ENCODE assay signal across 2 cellular contexts in the genomic region with DNA sequence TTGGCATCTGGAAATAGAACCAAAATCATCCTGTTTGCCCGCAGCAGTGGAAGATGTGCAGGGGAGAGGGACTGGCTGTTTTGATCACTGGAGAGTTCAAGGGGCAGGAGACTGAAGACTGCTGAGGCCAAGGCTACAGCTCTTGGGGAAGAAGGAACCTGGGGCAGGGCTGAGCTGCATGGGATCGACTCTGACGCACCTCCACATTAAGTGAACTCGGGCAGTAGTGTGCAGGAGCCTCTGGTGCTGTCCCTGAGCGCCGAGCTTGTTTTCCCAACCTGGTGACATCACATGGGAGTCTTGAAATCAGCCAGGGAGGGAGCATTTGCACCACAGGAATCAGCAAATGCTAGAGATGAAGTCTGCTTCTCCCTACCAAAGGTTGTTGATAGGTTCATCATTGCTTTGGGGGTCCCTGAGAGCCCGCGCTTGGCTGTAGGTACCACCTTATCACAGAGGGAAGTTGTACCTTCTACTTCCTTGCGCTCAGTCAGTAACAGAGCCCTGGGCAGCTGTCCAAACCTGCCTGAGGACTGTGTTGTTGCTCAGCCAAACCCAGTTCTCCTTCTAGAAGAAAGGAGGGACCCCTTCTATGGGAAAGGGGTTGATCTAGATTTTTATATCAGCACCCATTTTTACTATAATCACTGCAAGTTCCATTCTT.
TF ChIP-seq lines count a peak whose summit lies in the region.

No MANE protein-coding gene starts in this region.

TF ChIP-seq in IMR-90, 13 proteins besides CTCF, POLR2A, EP300 and RAD21:
- TF ChIP-seq MXI1 (IDR thresholded peaks at IDR 0.05; ENCODE audit: borderline replicate concordance, low read depth, low read length) (no peak), SMC3 (IDR thresholded peaks at IDR 0.05; ENCODE audit: low read depth, low read length) (no peak), RFX5 (IDR thresholded peaks at IDR 0.05; ENCODE audit: low read depth, low read length) (no peak), FOS (IDR thresholded peaks at IDR 0.05; ENCODE audit: low read depth, low read length) (no peak), CHD1 (IDR thresholded peaks at IDR 0.05; ENCODE audit: low read depth, low read length) (no peak), CEBPB (IDR thresholded peaks at IDR 0.05; ENCODE audit: low read depth, low read length) (no peak), MAFK (IDR thresholded peaks at IDR 0.05; ENCODE audit: low read depth, low read length) (no peak)
- TF ChIP-seq, protein P1, sequence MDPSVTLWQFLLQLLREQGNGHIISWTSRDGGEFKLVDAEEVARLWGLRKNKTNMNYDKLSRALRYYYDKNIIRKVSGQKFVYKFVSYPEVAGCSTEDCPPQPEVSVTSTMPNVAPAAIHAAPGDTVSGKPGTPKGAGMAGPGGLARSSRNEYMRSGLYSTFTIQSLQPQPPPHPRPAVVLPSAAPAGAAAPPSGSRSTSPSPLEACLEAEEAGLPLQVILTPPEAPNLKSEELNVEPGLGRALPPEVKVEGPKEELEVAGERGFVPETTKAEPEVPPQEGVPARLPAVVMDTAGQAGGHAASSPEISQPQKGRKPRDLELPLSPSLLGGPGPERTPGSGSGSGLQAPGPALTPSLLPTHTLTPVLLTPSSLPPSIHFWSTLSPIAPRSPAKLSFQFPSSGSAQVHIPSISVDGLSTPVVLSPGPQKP (IDR thresholded peaks at IDR 0.05; ENCODE audit: borderline replicate concordance, low read depth, low read length): no peak
- TF ChIP-seq, protein P2, sequence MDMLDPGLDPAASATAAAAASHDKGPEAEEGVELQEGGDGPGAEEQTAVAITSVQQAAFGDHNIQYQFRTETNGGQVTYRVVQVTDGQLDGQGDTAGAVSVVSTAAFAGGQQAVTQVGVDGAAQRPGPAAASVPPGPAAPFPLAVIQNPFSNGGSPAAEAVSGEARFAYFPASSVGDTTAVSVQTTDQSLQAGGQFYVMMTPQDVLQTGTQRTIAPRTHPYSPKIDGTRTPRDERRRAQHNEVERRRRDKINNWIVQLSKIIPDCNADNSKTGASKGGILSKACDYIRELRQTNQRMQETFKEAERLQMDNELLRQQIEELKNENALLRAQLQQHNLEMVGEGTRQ (IDR thresholded peaks at IDR 0.05; ENCODE audit: low read depth, low read length): no peak

TF ChIP-seq in K562, 482 proteins besides CTCF, POLR2A, EP300 and RAD21:
- no peak for TF ChIP-seq DPF2 (IDR thresholded peaks at IDR 0.05)
- peak; percentile 34; the same call in 1 of the 2 replicates for TF ChIP-seq NFIC (IDR thresholded peaks at IDR 0.05)
